In genomic region chr17:81811705-81812570, GRCh38 we compare ENCODE assay signal across 20 cellular contexts. TPM values are rescaled to one million over a fixed set of nuclear protein-coding genes. Genes with fewer than 3 reads are reported as not detected.
DNase-seq lines count a peak whose midpoint lies in the region; ATAC-seq, FAIRE-seq and TF ChIP-seq lines count a peak whose summit lies in the region.
"Had no signal": no experiment of that assay in that cellular context is flagged by ENCODE, and none has a peak within 500 bp of the region (broad histone marks: within the 10 kb centered on the region; RNA-seq: fewer than 3 reads in every experiment).

No MANE protein-coding gene starts in this region.

- no peak overlapping the region for H3K4me3 Mint-ChIP-seq in CD4-positive, alpha-beta memory T cell
- H3K4me3 Mint-ChIP-seq: CD8-positive, alpha-beta T cell had no signal

- TF ChIP-seq CTCF in right lobe of liver (IDR thresholded peaks at IDR 0.05) (no peak), HepG2 (CRISPR knock-in tag; IDR thresholded peaks at IDR 0.05) (no peak), RWPE2 (IDR thresholded peaks at IDR 0.05; ENCODE audit: poor library complexity, severe bottlenecking) (no peak), kidney (IDR thresholded peaks at IDR 0.05; ENCODE audit: borderline replicate concordance, extremely low read depth, insufficient read depth) (no peak)

- no TSS peak for BruUV-seq in HepG2 (replicated peaks; lab: Mats Ljungman, UMichigan)

- WGBS in right lobe of liver (ENCODE audit: insufficient coverage, low coverage, low lambda C conversion rate, missing lambda C conversion rate) = no CpG with 5 or more reads among the region's 24 CpGs
- 54% methylated on average over 15 of the region's 24 CpGs for WGBS in HepG2 (ENCODE audit: low lambda C conversion rate)

- H2AFZ ChIP-seq in HepG2 (ENCODE audit: low read length) = no peak overlapping the region

- H3K4me3 ChIP-seq in right lobe of liver (no peak overlapping the region), HepG2 (replicated peaks in 1 of 3; ENCODE audit: insufficient read depth in 1 of 3, low read depth in 2 of 3, low read length in 3 of 3) (no peak overlapping the region), RWPE2 (ENCODE audit: severe bottlenecking) (no peak overlapping the region), kidney (ENCODE audit: low read length in 2 of 2) (no peak overlapping the region)
- H3K4me3 ChIP-seq in CD4-positive, alpha-beta memory T cell (ENCODE audit: low read length in 2 of 2) = no peak overlapping the region
- H3K4me3 ChIP-seq: GM12878, HAP-1 had no signal

- H3K36me3 Mint-ChIP-seq in CD4-positive, alpha-beta memory T cell = no peaks in the 10 kb centered on the region
- H3K36me3 Mint-ChIP-seq: CD8-positive, alpha-beta T cell had no signal

- H3K27me3 Mint-ChIP-seq in CD4-positive, alpha-beta memory T cell = peaks cover 10 to 15% of the 10 kb centered on the region in 2 donors

- H3K9me3 Mint-ChIP-seq in CD4-positive, alpha-beta memory T cell = no peaks in the 10 kb centered on the region
- H3K9me3 Mint-ChIP-seq: CD8-positive, alpha-beta T cell had no signal

- H3K27ac Mint-ChIP-seq in CD4-positive, alpha-beta memory T cell = no peak overlapping the region
- H3K27ac Mint-ChIP-seq: CD8-positive, alpha-beta T cell had no signal

- H3K27ac ChIP-seq in right lobe of liver (no peak overlapping the region), HepG2 (ENCODE audit: extremely low read length, insufficient read depth, low read length) (no peak overlapping the region), RWPE2 (ENCODE audit: poor library complexity, severe bottlenecking) (no peak overlapping the region), kidney (ENCODE audit: low read depth in 2 of 2, low read length in 2 of 2) (no peak overlapping the region)
- H3K27ac ChIP-seq in CD4-positive, alpha-beta memory T cell (ENCODE audit: low read depth, low read length) = no peak overlapping the region
- H3K27ac ChIP-seq: 22Rv1, C4-2B had no signal

- H3K27me3 ChIP-seq in right lobe of liver = no peaks in the 10 kb centered on the region
- H3K27me3 ChIP-seq in HepG2 (ENCODE audit: control insufficient read depth in 1 of 2, insufficient read depth in 2 of 2, low read length in 2 of 2) = peaks cover 9 to 43% of the 10 kb centered on the region in 2 experiments
- H3K27me3 ChIP-seq in RWPE2 (ENCODE audit: insufficient read depth, poor library complexity, severe bottlenecking) = peaks cover 19% of the 10 kb centered on the region
- no peaks in the 10 kb centered on the region for H3K27me3 ChIP-seq in CD4-positive, alpha-beta memory T cell (ENCODE audit: insufficient read depth, low read length)

- ATAC-seq in right lobe of liver = peak; percentile 7 to 42 (median 16)
- ATAC-seq in HepG2 = no peak
- no peak for ATAC-seq in RWPE2 (ENCODE audit: low read depth)
- ATAC-seq: CD8-positive, alpha-beta T cell; GM12878 had no signal

- DNase-seq in right lobe of liver = peak in 2 of 3 donors; percentile 47 to 61
- no peak for DNase-seq in HepG2 (ENCODE audit: low spot score)
- DNase-seq in RWPE2 (ENCODE audit: low spot score) = peak; percentile 64
- DNase-seq in kidney = peak; percentile 63
- DNase-seq in NCI-H1105 treated with DMSO at 0.1 percent for 48 hours (lab: John Stamatoyannopoulos, UW) = no peak
- DNase-seq in CD4-positive, alpha-beta memory T cell = no peak
- DNase-seq in G401 (ENCODE audit: low spot score) = no peak
- no peak for DNase-seq in GM12891 (ENCODE audit: insufficient read length, low spot score)
- DNase-seq: CD8-positive, alpha-beta T cell; COR-L47; DMS153; DMS79 treated with DMSO at 0.1 percent for 48 hours; GOT3; Kasumi-1 had no signal

- H3K4me1 Mint-ChIP-seq in CD4-positive, alpha-beta memory T cell = no peaks in the 10 kb centered on the region

- CTCF ChIA-PET in HepG2 (lab: Yijun Ruan, JAX; ENCODE audit: low intra/inter-chr PET ratio, low total read pairs) = no interaction called here
- CTCF ChIA-PET in CD4-positive, alpha-beta memory T cell (lab: Charles Lee; ENCODE audit: partially characterized antibody) = no interaction called here

- no peaks in the 10 kb centered on the region for H3K79me2 ChIP-seq in HepG2 (ENCODE audit: insufficient read depth, low read length)

- H3K4me1 ChIP-seq in right lobe of liver (no peaks in the 10 kb centered on the region), HepG2 (ENCODE audit: insufficient read depth, low read length) (peaks cover 33% of the 10 kb centered on the region), RWPE2 (ENCODE audit: insufficient read depth, poor library complexity, severe bottlenecking) (no peaks in the 10 kb centered on the region), kidney (ENCODE audit: control insufficient read depth in 1 of 2, insufficient read depth in 1 of 2, low read depth in 1 of 2, low read length in 2 of 2) (peaks cover 0 to 6% of the 10 kb centered on the region in 2 donors)
- H3K4me1 ChIP-seq in CD4-positive, alpha-beta memory T cell (ENCODE audit: insufficient read depth, low read length) = no peaks in the 10 kb centered on the region
- H3K4me1 ChIP-seq: HAP-1 had no signal

- POLR2A ChIA-PET in HepG2 (lab: Yijun Ruan, JAX) = interaction anchor here (0.7 to 0.9 kb wide), 2 partner anchors 15 to 84 kb away, joined by 3 read pairs; no protein-coding TSS in a partner anchor
- POLR2A ChIA-PET in CD4-positive, alpha-beta memory T cell (lab: Charles Lee; ENCODE audit: partially characterized antibody) = no interaction called here

- H4K20me1 ChIP-seq in HepG2 (ENCODE audit: insufficient read depth, low read length) = no peaks in the 10 kb centered on the region

- intact Hi-C loops in right lobe of liver (cut with DNase I) (no loop called here), HepG2 (cut with micrococcal nuclease; ENCODE audit: unreplicated experiment) (no loop called here), kidney (cut with DNase I) (no loop called here)
- intact Hi-C loops in CD4-positive, alpha-beta memory T cell (cut with micrococcal nuclease) = no loop called here

- TF ChIP-seq POLR2A in right lobe of liver (IDR thresholded peaks at IDR 0.05) (no peak), HepG2 (IDR thresholded peaks at IDR 0.05; ENCODE audit: insufficient read depth in 1 of 2, low read depth in 2 of 2, low read length in 2 of 2) (no peak), GM12891 (IDR thresholded peaks at IDR 0.05; ENCODE audit: low read depth, low read length) (no peak)

- in situ Hi-C loops in HepG2 (cut with HindIII; ENCODE audit: extremely low pct_ligation_motif_present, low pct_unique_long_range_greater_than_20kb) (no loop called here), G401 (cut with HindIII; ENCODE audit: low sequenced_read_pairs) (no loop called here)

- TF ChIP-seq RAD21 in HepG2 (CRISPR knock-in tag; IDR thresholded peaks at IDR 0.05) = no peak

- FAIRE-seq in HepG2 (lab: Jason Lieb, UNC) = no peak
- no peak for FAIRE-seq in kidney (lab: Jason Lieb, UNC)
- FAIRE-seq in GM12891 (lab: Jason Lieb, UNC) = no peak
- FAIRE-seq: D721Med, GM12878, GM19239 had no signal

- no peak overlapping the region for H3K4me2 ChIP-seq in HepG2 (ENCODE audit: low read depth, low read length)

- H3K9ac ChIP-seq in HepG2 (ENCODE audit: insufficient read depth, low read depth, low read length) (no peak overlapping the region), kidney (ENCODE audit: low read length in 2 of 2) (no peak overlapping the region)

- peaks cover 0 to 3% (median 0%) of the 10 kb centered on the region in 4 donors for H3K36me3 ChIP-seq in right lobe of liver
- H3K36me3 ChIP-seq in HepG2 (replicated peaks in 1 of 2; ENCODE audit: control insufficient read depth in 1 of 2, insufficient read depth in 2 of 2, low read length in 2 of 2) = no peaks in the 10 kb centered on the region
- H3K36me3 ChIP-seq in RWPE2 (ENCODE audit: low read depth) = no peaks in the 10 kb centered on the region
- no peaks in the 10 kb centered on the region for H3K36me3 ChIP-seq in kidney (ENCODE audit: control insufficient read depth in 1 of 2, insufficient read depth in 2 of 2, low read length in 2 of 2)
- H3K36me3 ChIP-seq in CD4-positive, alpha-beta memory T cell (ENCODE audit: insufficient read depth, low read length) = no peaks in the 10 kb centered on the region
- H3K36me3 ChIP-seq: HAP-1 had no signal

- H3K9me3 ChIP-seq in right lobe of liver (no peaks in the 10 kb centered on the region), HepG2 (ENCODE audit: low read length) (no peaks in the 10 kb centered on the region), RWPE2 (ENCODE audit: severe bottlenecking) (no peaks in the 10 kb centered on the region), kidney (ENCODE audit: control insufficient read depth in 1 of 2, low read length in 2 of 2) (no peaks in the 10 kb centered on the region)
- H3K9me3 ChIP-seq in CD4-positive, alpha-beta memory T cell (ENCODE audit: control insufficient read depth in 1 of 2, low read length in 2 of 2) = no peaks in the 10 kb centered on the region
- H3K9me3 ChIP-seq: HAP-1 had no signal

- TF ChIP-seq EP300 in HepG2 (IDR thresholded peaks at IDR 0.05; ENCODE audit: low read depth in 2 of 2, low read length in 2 of 2) (no peak), HepG2 (CRISPR knock-in tag; IDR thresholded peaks at IDR 0.05; ENCODE audit: borderline replicate concordance) (no peak)

RNA-seq across cellular contexts. Expression of gene GCGR, which starts 8.0 kb away (rescaled TPM):
- total RNA-seq in right lobe of liver (100 to 1,000 TPM in 2 of 6 experiments, 10 to 100 TPM in 4; 39.5 to 146 (median 68.5) TPM), HepG2 (2016; rRNA removed; fragmentation: Illumina TruSeq; extraction: Trizol) (0.13 TPM in 1 of 2 replicates, not detected in the other), kidney (9.3 TPM)
- not detected in 2 replicates for total RNA-seq in HepG2 (2016; cell fraction: cytosol; rRNA removed; fragmentation: Illumina TruSeq; extraction: Trizol; ENCODE audit: low read depth)
- total RNA-seq in HepG2 (2016; cell fraction: insoluble cytoplasmic fraction; rRNA removed; fragmentation: Illumina TruSeq; extraction: Trizol) = 0.15 TPM in 1 of 2 replicates, not detected in the other
- not detected in 2 replicates for total RNA-seq in HepG2 (2016; cell fraction: membrane; rRNA removed; fragmentation: Illumina TruSeq; extraction: Trizol)
- total RNA-seq in HepG2 (2016; cell fraction: nucleus; rRNA removed; fragmentation: Illumina TruSeq; extraction: Trizol) = 0.31 TPM in 1 of 2 replicates, not detected in the other
- polyA plus RNA-seq in HepG2 (2011; rRNA removed) (0.04 and 0.27 TPM in 2 replicates), kidney (ENCODE audit: insufficient read depth, low read depth, low replicate concordance) (37.2 TPM)
- polyA plus RNA-seq in HepG2 (2011; cell fraction: cytosol; rRNA removed) = 0.10 and 0.12 TPM in 2 replicates
- polyA plus RNA-seq in HepG2 (2011; cell fraction: nucleus; rRNA removed) = 4.7 and 5.5 TPM in 2 replicates
- polyA plus RNA-seq in HepG2 (2012) = 0.07 and 0.27 TPM in 2 replicates
- not detected in 2 replicates for polyA plus RNA-seq in HepG2 (2016; cell fraction: cytosol; fragmentation: Illumina TruSeq; extraction: Trizol; ENCODE audit: low read depth)
- not detected in 2 replicates for polyA plus RNA-seq in HepG2 (2016; cell fraction: insoluble cytoplasmic fraction; fragmentation: Illumina TruSeq; extraction: Trizol; ENCODE audit: low read depth)
- polyA plus RNA-seq in HepG2 (2016; cell fraction: membrane; fragmentation: Illumina TruSeq; extraction: Trizol; ENCODE audit: low read depth) = not detected in 2 replicates
- polyA plus RNA-seq in HepG2 (2016; cell fraction: nucleus; fragmentation: Illumina TruSeq; extraction: Trizol; ENCODE audit: insufficient read depth, low read depth) = 0.31 and 0.60 TPM in 2 replicates
- 0.14 and 0.26 TPM in 2 replicates for polyA minus RNA-seq in HepG2 (2011; rRNA and poly(A)+ RNA removed; ENCODE audit: low replicate concordance)
- polyA minus RNA-seq in HepG2 (2011; cell fraction: cytosol; rRNA and poly(A)+ RNA removed) = not detected in 2 replicates
- polyA minus RNA-seq in HepG2 (2011; cell fraction: nucleus; rRNA and poly(A)+ RNA removed) = 0.52 and 0.87 TPM in 2 replicates
- total RNA-seq in CD4-positive, alpha-beta memory T cell = not detected
- not detected for polyA plus RNA-seq in CD4-positive, alpha-beta memory T cell
- total RNA-seq in G401 (2014; rRNA removed; shearing (Covaris generic)) = 0.61 TPM in 1 of 2 replicates, not detected in the other
- not detected for polyA plus RNA-seq in GM12891 (2012; ENCODE audit: low read depth, missing spikeins)
- total RNA-seq: CD8-positive, alpha-beta T cell; GM12878 had no signal
- polyA plus RNA-seq: GM12878 had no signal

RNA-seq across cellular contexts. Expression of gene MCRIP1, which starts 21.2 kb away (rescaled TPM):
- total RNA-seq in right lobe of liver (10 to 100 TPM; 19.0 to 32.6 (median 25.7) TPM), HepG2 (2016; rRNA removed; fragmentation: Illumina TruSeq; extraction: Trizol) (76.1 and 84.9 TPM in 2 replicates), kidney (88.3 TPM)
- total RNA-seq in HepG2 (2016; cell fraction: cytosol; rRNA removed; fragmentation: Illumina TruSeq; extraction: Trizol; ENCODE audit: low read depth) = 74.8 and 93.7 TPM in 2 replicates
- total RNA-seq in HepG2 (2016; cell fraction: insoluble cytoplasmic fraction; rRNA removed; fragmentation: Illumina TruSeq; extraction: Trizol) = 73.6 and 90.1 TPM in 2 replicates
- total RNA-seq in HepG2 (2016; cell fraction: membrane; rRNA removed; fragmentation: Illumina TruSeq; extraction: Trizol) = 97.9 and 116 TPM in 2 replicates
- total RNA-seq in HepG2 (2016; cell fraction: nucleus; rRNA removed; fragmentation: Illumina TruSeq; extraction: Trizol) = 29.3 and 32.8 TPM in 2 replicates
- polyA plus RNA-seq in HepG2 (2011; rRNA removed) (79.7 and 113 TPM in 2 replicates), kidney (ENCODE audit: insufficient read depth, low read depth, low replicate concordance) (151 TPM)
- 95.7 and 150 TPM in 2 replicates for polyA plus RNA-seq in HepG2 (2011; cell fraction: cytosol; rRNA removed)
- polyA plus RNA-seq in HepG2 (2011; cell fraction: nucleus; rRNA removed) = 122 and 140 TPM in 2 replicates
- 44.7 and 56.7 TPM in 2 replicates for polyA plus RNA-seq in HepG2 (2012)
- polyA plus RNA-seq in HepG2 (2016; cell fraction: cytosol; fragmentation: Illumina TruSeq; extraction: Trizol; ENCODE audit: low read depth) = 77.4 and 92.8 TPM in 2 replicates
- 75.3 and 82.0 TPM in 2 replicates for polyA plus RNA-seq in HepG2 (2016; cell fraction: insoluble cytoplasmic fraction; fragmentation: Illumina TruSeq; extraction: Trizol; ENCODE audit: low read depth)
- 86.8 and 108 TPM in 2 replicates for polyA plus RNA-seq in HepG2 (2016; cell fraction: membrane; fragmentation: Illumina TruSeq; extraction: Trizol; ENCODE audit: low read depth)
- polyA plus RNA-seq in HepG2 (2016; cell fraction: nucleus; fragmentation: Illumina TruSeq; extraction: Trizol; ENCODE audit: insufficient read depth, low read depth) = 63.7 and 68.1 TPM in 2 replicates
- polyA minus RNA-seq in HepG2 (2011; rRNA and poly(A)+ RNA removed; ENCODE audit: low replicate concordance) = 1.6 and 50.7 TPM in 2 replicates
- 39.9 and 44.0 TPM in 2 replicates for polyA minus RNA-seq in HepG2 (2011; cell fraction: cytosol; rRNA and poly(A)+ RNA removed)
- polyA minus RNA-seq in HepG2 (2011; cell fraction: nucleus; rRNA and poly(A)+ RNA removed) = 12.4 and 13.7 TPM in 2 replicates
- 10 to 100 TPM; 65.8 to 71.0 TPM for total RNA-seq in CD4-positive, alpha-beta memory T cell
- polyA plus RNA-seq in CD4-positive, alpha-beta memory T cell = 10 to 100 TPM; 66.7 to 87.2 TPM
- 130 and 133 TPM in 2 replicates for total RNA-seq in G401 (2014; rRNA removed; shearing (Covaris generic))
- polyA plus RNA-seq in GM12891 (2012; ENCODE audit: low read depth, missing spikeins) = 42.9 TPM

RNA-seq across cellular contexts. Expression of gene PPP1R27, which starts 22.9 kb away (rescaled TPM):
- under 1 TPM in 3 of 6 experiments, not detected in 3; 0.27 to 0.62 (median 0.40) TPM for total RNA-seq in right lobe of liver
- 0.69 and 1.00 TPM in 2 replicates for total RNA-seq in HepG2 (2016; rRNA removed; fragmentation: Illumina TruSeq; extraction: Trizol)
- 0.71 and 2.3 TPM in 2 replicates for total RNA-seq in HepG2 (2016; cell fraction: cytosol; rRNA removed; fragmentation: Illumina TruSeq; extraction: Trizol; ENCODE audit: low read depth)
- total RNA-seq in HepG2 (2016; cell fraction: insoluble cytoplasmic fraction; rRNA removed; fragmentation: Illumina TruSeq; extraction: Trizol) = 1.3 TPM in 1 of 2 replicates, not detected in the other
- total RNA-seq in HepG2 (2016; cell fraction: membrane; rRNA removed; fragmentation: Illumina TruSeq; extraction: Trizol) = 1.00 and 1.2 TPM in 2 replicates
- 0.91 and 1.8 TPM in 2 replicates for total RNA-seq in HepG2 (2016; cell fraction: nucleus; rRNA removed; fragmentation: Illumina TruSeq; extraction: Trizol)
- 0.17 and 0.33 TPM in 2 replicates for polyA plus RNA-seq in HepG2 (2011; rRNA removed)
- 0.55 and 1.1 TPM in 2 replicates for polyA plus RNA-seq in HepG2 (2011; cell fraction: cytosol; rRNA removed)
- 1.6 and 2.8 TPM in 2 replicates for polyA plus RNA-seq in HepG2 (2011; cell fraction: nucleus; rRNA removed)
- polyA plus RNA-seq in HepG2 (2012) = 0.34 and 0.52 TPM in 2 replicates
- 0.57 and 1.0 TPM in 2 replicates for polyA plus RNA-seq in HepG2 (2016; cell fraction: cytosol; fragmentation: Illumina TruSeq; extraction: Trizol; ENCODE audit: low read depth)
- polyA plus RNA-seq in HepG2 (2016; cell fraction: insoluble cytoplasmic fraction; fragmentation: Illumina TruSeq; extraction: Trizol; ENCODE audit: low read depth) = 1.7 TPM in 1 of 2 replicates, not detected in the other
- 0.56 TPM in 1 of 2 replicates, not detected in the other for polyA plus RNA-seq in HepG2 (2016; cell fraction: membrane; fragmentation: Illumina TruSeq; extraction: Trizol; ENCODE audit: low read depth)
- polyA plus RNA-seq in HepG2 (2016; cell fraction: nucleus; fragmentation: Illumina TruSeq; extraction: Trizol; ENCODE audit: insufficient read depth, low read depth) = 2.1 TPM in 1 of 2 replicates, not detected in the other
- polyA minus RNA-seq in HepG2 (2011; rRNA and poly(A)+ RNA removed; ENCODE audit: low replicate concordance) = 0.09 and 0.88 TPM in 2 replicates
- not detected in 2 replicates for polyA minus RNA-seq in HepG2 (2011; cell fraction: cytosol; rRNA and poly(A)+ RNA removed)
- polyA minus RNA-seq in HepG2 (2011; cell fraction: nucleus; rRNA and poly(A)+ RNA removed) = 1.9 TPM in 1 of 2 replicates, not detected in the other
- total RNA-seq in kidney = not detected
- polyA plus RNA-seq in kidney (ENCODE audit: insufficient read depth, low read depth, low replicate concordance) = not detected
- not detected for total RNA-seq in CD4-positive, alpha-beta memory T cell
- polyA plus RNA-seq in CD4-positive, alpha-beta memory T cell = under 1 TPM in 1 of 2 donors, not detected in 1; 0.18 TPM
- 0.31 TPM in 1 of 2 replicates, not detected in the other for total RNA-seq in G401 (2014; rRNA removed; shearing (Covaris generic))
- polyA plus RNA-seq in GM12891 (2012; ENCODE audit: low read depth, missing spikeins) = 2.4 TPM
- total RNA-seq: CD8-positive, alpha-beta T cell had no signal

RNA-seq across cellular contexts. Expression of gene P4HB, which starts 48.4 kb away (rescaled TPM):
- total RNA-seq in right lobe of liver (1,000 to 10,000 TPM in 5 of 6 experiments, 100 to 1,000 TPM in 1; 856 to 5,039 (median 1,455) TPM), HepG2 (2016; rRNA removed; fragmentation: Illumina TruSeq; extraction: Trizol) (337 and 782 TPM in 2 replicates), kidney (482 TPM)
- 162 and 167 TPM in 2 replicates for total RNA-seq in HepG2 (2016; cell fraction: cytosol; rRNA removed; fragmentation: Illumina TruSeq; extraction: Trizol; ENCODE audit: low read depth)
- 282 and 813 TPM in 2 replicates for total RNA-seq in HepG2 (2016; cell fraction: insoluble cytoplasmic fraction; rRNA removed; fragmentation: Illumina TruSeq; extraction: Trizol)
- total RNA-seq in HepG2 (2016; cell fraction: membrane; rRNA removed; fragmentation: Illumina TruSeq; extraction: Trizol) = 299 and 300 TPM in 2 replicates
- total RNA-seq in HepG2 (2016; cell fraction: nucleus; rRNA removed; fragmentation: Illumina TruSeq; extraction: Trizol) = 801 and 884 TPM in 2 replicates
- polyA plus RNA-seq in HepG2 (2011; rRNA removed) (181 and 185 TPM in 2 replicates), kidney (ENCODE audit: insufficient read depth, low read depth, low replicate concordance) (411 TPM)
- polyA plus RNA-seq in HepG2 (2011; cell fraction: cytosol; rRNA removed) = 150 and 176 TPM in 2 replicates
- polyA plus RNA-seq in HepG2 (2011; cell fraction: nucleus; rRNA removed) = 517 and 557 TPM in 2 replicates
- polyA plus RNA-seq in HepG2 (2012) = 1,462 and 1,524 TPM in 2 replicates
- 236 TPM in 2 replicates for polyA plus RNA-seq in HepG2 (2016; cell fraction: cytosol; fragmentation: Illumina TruSeq; extraction: Trizol; ENCODE audit: low read depth)
- 494 and 566 TPM in 2 replicates for polyA plus RNA-seq in HepG2 (2016; cell fraction: insoluble cytoplasmic fraction; fragmentation: Illumina TruSeq; extraction: Trizol; ENCODE audit: low read depth)
- 378 and 399 TPM in 2 replicates for polyA plus RNA-seq in HepG2 (2016; cell fraction: membrane; fragmentation: Illumina TruSeq; extraction: Trizol; ENCODE audit: low read depth)
- 2,290 and 2,428 TPM in 2 replicates for polyA plus RNA-seq in HepG2 (2016; cell fraction: nucleus; fragmentation: Illumina TruSeq; extraction: Trizol; ENCODE audit: insufficient read depth, low read depth)
- polyA minus RNA-seq in HepG2 (2011; rRNA and poly(A)+ RNA removed; ENCODE audit: low replicate concordance) = 90.8 and 213 TPM in 2 replicates
- 303 and 378 TPM in 2 replicates for polyA minus RNA-seq in HepG2 (2011; cell fraction: cytosol; rRNA and poly(A)+ RNA removed)
- 250 and 278 TPM in 2 replicates for polyA minus RNA-seq in HepG2 (2011; cell fraction: nucleus; rRNA and poly(A)+ RNA removed)
- total RNA-seq in CD4-positive, alpha-beta memory T cell = 100 to 1,000 TPM; 392 to 409 TPM
- polyA plus RNA-seq in CD4-positive, alpha-beta memory T cell = 100 to 1,000 TPM; 272 to 339 TPM
- 310 and 320 TPM in 2 replicates for total RNA-seq in G401 (2014; rRNA removed; shearing (Covaris generic))
- polyA plus RNA-seq in GM12891 (2012; ENCODE audit: low read depth, missing spikeins) = 414 TPM

RNA-seq across cellular contexts. Expression of gene ARHGDIA, which starts 59.2 kb away (rescaled TPM):
- total RNA-seq in right lobe of liver (100 to 1,000 TPM in 5 of 6 experiments, 10 to 100 TPM in 1; 92.4 to 162 (median 137) TPM), HepG2 (2016; rRNA removed; fragmentation: Illumina TruSeq; extraction: Trizol) (64.0 and 120 TPM in 2 replicates), kidney (453 TPM)
- 25.7 and 26.7 TPM in 2 replicates for total RNA-seq in HepG2 (2016; cell fraction: cytosol; rRNA removed; fragmentation: Illumina TruSeq; extraction: Trizol; ENCODE audit: low read depth)
- total RNA-seq in HepG2 (2016; cell fraction: insoluble cytoplasmic fraction; rRNA removed; fragmentation: Illumina TruSeq; extraction: Trizol) = 73.7 and 111 TPM in 2 replicates
- 68.1 and 73.5 TPM in 2 replicates for total RNA-seq in HepG2 (2016; cell fraction: membrane; rRNA removed; fragmentation: Illumina TruSeq; extraction: Trizol)
- 66.3 and 84.1 TPM in 2 replicates for total RNA-seq in HepG2 (2016; cell fraction: nucleus; rRNA removed; fragmentation: Illumina TruSeq; extraction: Trizol)
- polyA plus RNA-seq in HepG2 (2011; rRNA removed) (40.0 and 52.1 TPM in 2 replicates), kidney (ENCODE audit: insufficient read depth, low read depth, low replicate concordance) (424 TPM)
- 61.3 and 96.2 TPM in 2 replicates for polyA plus RNA-seq in HepG2 (2011; cell fraction: cytosol; rRNA removed)
- 174 and 191 TPM in 2 replicates for polyA plus RNA-seq in HepG2 (2011; cell fraction: nucleus; rRNA removed)
- 159 and 169 TPM in 2 replicates for polyA plus RNA-seq in HepG2 (2012)
- 89.7 and 102 TPM in 2 replicates for polyA plus RNA-seq in HepG2 (2016; cell fraction: cytosol; fragmentation: Illumina TruSeq; extraction: Trizol; ENCODE audit: low read depth)
- 221 and 287 TPM in 2 replicates for polyA plus RNA-seq in HepG2 (2016; cell fraction: insoluble cytoplasmic fraction; fragmentation: Illumina TruSeq; extraction: Trizol; ENCODE audit: low read depth)
- polyA plus RNA-seq in HepG2 (2016; cell fraction: membrane; fragmentation: Illumina TruSeq; extraction: Trizol; ENCODE audit: low read depth) = 171 and 188 TPM in 2 replicates
- 248 and 249 TPM in 2 replicates for polyA plus RNA-seq in HepG2 (2016; cell fraction: nucleus; fragmentation: Illumina TruSeq; extraction: Trizol; ENCODE audit: insufficient read depth, low read depth)
- polyA minus RNA-seq in HepG2 (2011; rRNA and poly(A)+ RNA removed; ENCODE audit: low replicate concordance) = 35.7 and 46.7 TPM in 2 replicates
- 54.0 and 54.8 TPM in 2 replicates for polyA minus RNA-seq in HepG2 (2011; cell fraction: cytosol; rRNA and poly(A)+ RNA removed)
- polyA minus RNA-seq in HepG2 (2011; cell fraction: nucleus; rRNA and poly(A)+ RNA removed) = 52.7 and 57.6 TPM in 2 replicates
- total RNA-seq in CD4-positive, alpha-beta memory T cell = 100 to 1,000 TPM; 380 to 382 TPM
- 100 to 1,000 TPM in 1 of 2 donors, 10 to 100 TPM in 1; 84.8 to 205 TPM for polyA plus RNA-seq in CD4-positive, alpha-beta memory T cell
- 183 and 209 TPM in 2 replicates for total RNA-seq in G401 (2014; rRNA removed; shearing (Covaris generic))
- polyA plus RNA-seq in GM12891 (2012; ENCODE audit: low read depth, missing spikeins) = 203 TPM

Comparison
In these comparisons a context has a peak if more than half of its experiments do, and no peak if none do; other contexts are left out.
1. ATAC-seq: peak in right lobe of liver (4 of 4); none in HepG2 (single experiment) and RWPE2 (single experiment).
2. DNase-seq: peak in right lobe of liver (2 of 3), RWPE2 (single experiment) and kidney (single experiment); none in HepG2 (single experiment), NCI-H1105 treated with DMSO at 0.1 percent for 48 hours (single experiment), CD4-positive, alpha-beta memory T cell (0 of 5), G401 (single experiment) and GM12891 (single experiment).